In genomic region chr11:10498022-10498400, GRCh38 we compare ENCODE assay signal across 27 cellular contexts.
DNase-seq lines count a peak whose midpoint lies in the region; ATAC-seq and TF ChIP-seq lines count a peak whose summit lies in the region.
"Had no signal": no experiment of that assay in that cellular context is flagged by ENCODE, and none has a peak within 500 bp of the region (broad histone marks: within the 10 kb centered on the region; RNA-seq: fewer than 3 reads in every experiment).

No MANE protein-coding gene starts in this region.

- ATAC-seq in memory B cell (ENCODE audit: low read depth), result no peak
- no peak for ATAC-seq in stimulated activated memory B cell treated with anti-CD40 and anti-IgM and Interleukin-4, amounts not matched to agents 10 μg/mL and 1 μg/mL and 100 μg/mL, for 72 hours
- ATAC-seq in GM18505 (IDR thresholded peaks at IDR 0.05; ENCODE audit: unreplicated experiment), result no peak
- ATAC-seq in GM21717 (IDR thresholded peaks at IDR 0.05; ENCODE audit: unreplicated experiment), result no peak
- ATAC-seq: gastroesophageal sphincter, GM12878, Panc1, right lobe of liver had no signal

- peaks cover 35% of the 10 kb centered on the region for H3K36me3 Mint-ChIP-seq in activated naive CD4-positive, alpha-beta T cell treated with anti-CD3 and anti-CD28 coated beads, Interleukin-2, amount 10 ng/mL, durations not matched to agents 7 days and 5 days
- peaks cover 46% of the 10 kb centered on the region for H3K36me3 Mint-ChIP-seq in memory B cell
- H3K36me3 Mint-ChIP-seq in stimulated activated memory B cell treated with anti-CD40 and anti-IgM and Interleukin-4, amounts not matched to agents 10 μg/mL and 1 μg/mL and 100 μg/mL, for 72 hours, result peaks cover 93% of the 10 kb centered on the region

- no peaks in the 10 kb centered on the region for H3K27me3 Mint-ChIP-seq in activated naive CD4-positive, alpha-beta T cell treated with anti-CD3 and anti-CD28 coated beads, Interleukin-2, amount 10 ng/mL, durations not matched to agents 7 days and 5 days
- no peaks in the 10 kb centered on the region for H3K27me3 Mint-ChIP-seq in memory B cell
- H3K27me3 Mint-ChIP-seq in stimulated activated memory B cell treated with anti-CD40 and anti-IgM and Interleukin-4, amounts not matched to agents 10 μg/mL and 1 μg/mL and 100 μg/mL, for 72 hours, result no peaks in the 10 kb centered on the region
- H3K27me3 Mint-ChIP-seq: activated naive CD8-positive, alpha-beta T cell treated with anti-CD3 and anti-CD28 coated beads, Interleukin-2, amount 10 ng/mL, durations not matched to agents 7 days and 5 days; CD8-positive, alpha-beta memory T cell; dendritic cell treated with granulocyte-macrophage colony-stimulating factor and Interleukin-4, amounts not matched to agents 40 ng/mL and 50 ng/mL, for 4 days had no signal

- DNase-seq in activated naive CD4-positive, alpha-beta T cell treated with anti-CD3 and anti-CD28 coated beads, Interleukin-2, amount 10 ng/mL, durations not matched to agents 7 days and 5 days, result no peak
- DNase-seq in activated naive CD4-positive, alpha-beta T cell treated with anti-CD3 and anti-CD28 coated beads, Interleukin-2, amount 50 U/mL, for 16 hours, result no peak
- DNase-seq in activated CD8-positive, alpha-beta memory T cell treated with anti-CD3 and anti-CD28 coated beads, Interleukin-2, amount 50 U/mL, for 48 hours, result peak; percentile 20
- peak in 1 of 2 donors; percentile 4 for DNase-seq in memory B cell (ENCODE audit: low spot score in 2 of 2)
- DNase-seq in NCI-H2081 (lab: John Stamatoyannopoulos, UW), result no peak
- DNase-seq: activated CD4-positive, alpha-beta T cell treated with anti-CD3 and anti-CD28 coated beads for 4 hours; activated naive CD8-positive, alpha-beta T cell treated with anti-CD3 and anti-CD28 coated beads, Interleukin-2, amount 10 ng/mL, durations not matched to agents 7 days and 5 days; caudate nucleus; CD8-positive, alpha-beta memory T cell; DMS 273 treated with DMSO at 0.1 percent for 48 hours; EL; hypothalamus; left ventricle myocardium inferior; MG63; NCI-H2081 treated with DMSO at 0.1 percent for 48 hours; NCI-H226; SHP77 treated with DMSO at 0.1 percent for 48 hours; stimulated activated naive CD4-positive, alpha-beta T cell had no signal

- H3K9me3 Mint-ChIP-seq in activated naive CD4-positive, alpha-beta T cell treated with anti-CD3 and anti-CD28 coated beads, Interleukin-2, amount 10 ng/mL, durations not matched to agents 7 days and 5 days, result no peaks in the 10 kb centered on the region
- H3K9me3 Mint-ChIP-seq in memory B cell, result peaks cover under 1% of the 10 kb centered on the region
- no peaks in the 10 kb centered on the region for H3K9me3 Mint-ChIP-seq in stimulated activated memory B cell treated with anti-CD40 and anti-IgM and Interleukin-4, amounts not matched to agents 10 μg/mL and 1 μg/mL and 100 μg/mL, for 72 hours
- H3K9me3 Mint-ChIP-seq: activated naive CD8-positive, alpha-beta T cell treated with anti-CD3 and anti-CD28 coated beads, Interleukin-2, amount 10 ng/mL, durations not matched to agents 7 days and 5 days; CD8-positive, alpha-beta memory T cell; dendritic cell treated with granulocyte-macrophage colony-stimulating factor and Interleukin-4, amounts not matched to agents 40 ng/mL and 50 ng/mL, for 4 days; GM23338 had no signal

- no peak for TF ChIP-seq POLR2A in GM18505 (IDR thresholded peaks at IDR 0.05; ENCODE audit: borderline replicate concordance, extremely low read depth, insufficient read depth, insufficient read length)

- H3K27ac Mint-ChIP-seq in activated naive CD4-positive, alpha-beta T cell treated with anti-CD3 and anti-CD28 coated beads, Interleukin-2, amount 10 ng/mL, durations not matched to agents 7 days and 5 days, result peak overlapping the region; percentile 22
- peak overlapping the region; percentile 15 for H3K27ac Mint-ChIP-seq in memory B cell
- H3K27ac Mint-ChIP-seq in stimulated activated memory B cell treated with anti-CD40 and anti-IgM and Interleukin-4, amounts not matched to agents 10 μg/mL and 1 μg/mL and 100 μg/mL, for 72 hours, result peak overlapping the region; percentile 20
- H3K27ac Mint-ChIP-seq: activated naive CD8-positive, alpha-beta T cell treated with anti-CD3 and anti-CD28 coated beads, Interleukin-2, amount 10 ng/mL, durations not matched to agents 7 days and 5 days; dendritic cell treated with granulocyte-macrophage colony-stimulating factor and Interleukin-4, amounts not matched to agents 40 ng/mL and 50 ng/mL, for 4 days; GM23338 had no signal

- H3K4me3 Mint-ChIP-seq in activated naive CD4-positive, alpha-beta T cell treated with anti-CD3 and anti-CD28 coated beads, Interleukin-2, amount 10 ng/mL, durations not matched to agents 7 days and 5 days, result no peak overlapping the region
- no peak overlapping the region for H3K4me3 Mint-ChIP-seq in memory B cell
- H3K4me3 Mint-ChIP-seq in stimulated activated memory B cell treated with anti-CD40 and anti-IgM and Interleukin-4, amounts not matched to agents 10 μg/mL and 1 μg/mL and 100 μg/mL, for 72 hours, result no peak overlapping the region
- H3K4me3 Mint-ChIP-seq: activated naive CD8-positive, alpha-beta T cell treated with anti-CD3 and anti-CD28 coated beads, Interleukin-2, amount 10 ng/mL, durations not matched to agents 7 days and 5 days; CD8-positive, alpha-beta memory T cell; dendritic cell treated with granulocyte-macrophage colony-stimulating factor and Interleukin-4, amounts not matched to agents 40 ng/mL and 50 ng/mL, for 4 days; GM23338 had no signal

- no peaks in the 10 kb centered on the region for H3K4me1 Mint-ChIP-seq in activated naive CD4-positive, alpha-beta T cell treated with anti-CD3 and anti-CD28 coated beads, Interleukin-2, amount 10 ng/mL, durations not matched to agents 7 days and 5 days
- H3K4me1 Mint-ChIP-seq in memory B cell, result peaks cover 13% of the 10 kb centered on the region
- H3K4me1 Mint-ChIP-seq in stimulated activated memory B cell treated with anti-CD40 and anti-IgM and Interleukin-4, amounts not matched to agents 10 μg/mL and 1 μg/mL and 100 μg/mL, for 72 hours, result peaks cover 20% of the 10 kb centered on the region
- H3K4me1 Mint-ChIP-seq: activated naive CD8-positive, alpha-beta T cell treated with anti-CD3 and anti-CD28 coated beads, Interleukin-2, amount 10 ng/mL, durations not matched to agents 7 days and 5 days; CD8-positive, alpha-beta memory T cell had no signal

- CTCF ChIA-PET in activated naive CD4-positive, alpha-beta T cell treated with anti-CD3 and anti-CD28 coated beads, Interleukin-2, amount 10 ng/mL, durations not matched to agents 7 days and 5 days (lab: Charles Lee), result interaction anchor here (0.6 kb wide), 1 partner anchor 88 kb away, joined by 3 read pairs; no protein-coding TSS in a partner anchor
